9 cellular contexts compared by ENCODE assay signal in the genomic region with DNA sequence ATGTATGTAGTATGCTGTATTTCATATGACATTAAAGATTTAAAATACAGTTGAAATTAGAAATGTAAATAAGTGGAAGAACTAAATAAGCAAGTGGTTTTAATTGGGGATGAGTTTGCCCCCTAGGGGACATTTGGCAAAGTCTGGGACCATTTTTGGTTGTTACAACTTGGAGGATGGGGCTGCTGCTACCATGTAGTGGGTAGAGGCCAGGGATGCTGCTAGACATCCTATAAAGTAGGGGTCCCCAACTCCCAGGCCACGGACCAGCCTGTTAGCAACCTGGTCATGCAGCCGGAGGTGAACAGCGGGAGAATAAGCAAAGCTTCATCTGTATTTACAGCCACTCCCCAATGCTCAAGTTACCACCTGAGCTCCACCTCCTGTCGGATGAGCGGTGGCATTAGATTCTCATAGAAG. TPM values are rescaled to one million over a fixed set of nuclear protein-coding genes. Genes with fewer than 3 reads are reported as not detected.
DNase-seq lines count a peak whose midpoint lies in the region; ATAC-seq and TF ChIP-seq lines count a peak whose summit lies in the region.
"Had no signal": no experiment of that assay in that cellular context is flagged by ENCODE, and none has a peak within 500 bp of the region (broad histone marks: within the 10 kb centered on the region; RNA-seq: fewer than 3 reads in every experiment).

No MANE protein-coding gene starts in this region.

- H3K27ac Mint-ChIP-seq in WTC11 = no peak overlapping the region

- H3K27me3 ChIP-seq in hepatocyte = no peaks in the 10 kb centered on the region
- H3K27me3 ChIP-seq in vagina = no peaks in the 10 kb centered on the region
- no peaks in the 10 kb centered on the region for H3K27me3 ChIP-seq in WERI-Rb-1 (ENCODE audit: insufficient read depth, low read depth, severe bottlenecking)

- H3K36me3 Mint-ChIP-seq in WTC11 = no peaks in the 10 kb centered on the region

- peaks cover 3% of the 10 kb centered on the region; the same call in 1 of the 2 replicates for H3K27me3 Mint-ChIP-seq in WTC11 (ENCODE audit: low read depth)

- no peak for TF ChIP-seq POLR2A in vagina (IDR thresholded peaks at IDR 0.05)

- H3K4me3 Mint-ChIP-seq in WTC11 = no peak overlapping the region

- H4K20me1 ChIP-seq in hepatocyte (ENCODE audit: insufficient read depth, poor library complexity, severe bottlenecking) = no peaks in the 10 kb centered on the region

- H3K36me3 ChIP-seq in hepatocyte (replicated peaks; ENCODE audit: insufficient read depth, low read depth) (no peaks in the 10 kb centered on the region), vagina (no peaks in the 10 kb centered on the region), WERI-Rb-1 (no peaks in the 10 kb centered on the region)

- H3K9me3 ChIP-seq in hepatocyte (ENCODE audit: low read depth) = no peaks in the 10 kb centered on the region
- no peaks in the 10 kb centered on the region for H3K9me3 ChIP-seq in vagina
- no peaks in the 10 kb centered on the region for H3K9me3 ChIP-seq in WERI-Rb-1 (ENCODE audit: severe bottlenecking)

- WGBS in hepatocyte (ENCODE audit: low lambda C conversion rate, missing lambda C conversion rate) = 75% methylated on average over 5 of the region's 5 CpGs

- no peaks in the 10 kb centered on the region for H3K79me2 ChIP-seq in hepatocyte

- DNase-seq in AG09309 (ENCODE audit: low read depth) = no peak
- DNase-seq in WTC11 (ENCODE audit: low spot score) = no peak
- DNase-seq in hepatocyte (ENCODE audit: low spot score) = no peak
- no peak for DNase-seq in C1 segment of cervical spinal cord (lab: John Stamatoyannopoulos, UW)
- DNase-seq in NCI-H1105 treated with DMSO at 0.1 percent for 48 hours (lab: John Stamatoyannopoulos, UW) = no peak
- no peak for DNase-seq in vagina (ENCODE audit: extremely low spot score in 2 of 2)
- DNase-seq in WERI-Rb-1 = no peak
- DNase-seq: NCI-H2171 had no signal

- ATAC-seq in WTC11 = peak; percentile 83

- H2AFZ ChIP-seq in hepatocyte = no peak overlapping the region

- H3K4me2 ChIP-seq in hepatocyte = no peak overlapping the region

- intact Hi-C loops in vagina (cut with DNase I) = no loop called here

- H3K9me3 Mint-ChIP-seq in WTC11 = no peaks in the 10 kb centered on the region

- CTCF ChIA-PET in WTC11 (lab: Charles Lee) = interaction anchor here (0.7 to 1.5 kb wide), 5 partner anchors 9 to 114 kb away, joined by 3 to 4 read pairs (median 4); no protein-coding TSS in a partner anchor

- H3K27ac ChIP-seq in hepatocyte (no peak overlapping the region), vagina (no peak overlapping the region), WERI-Rb-1 (no peak overlapping the region)

- H3K4me1 Mint-ChIP-seq in WTC11 = peaks cover 7% of the 10 kb centered on the region

- H3K4me1 ChIP-seq in hepatocyte (ENCODE audit: insufficient read depth) = peaks cover 7% of the 10 kb centered on the region
- no peaks in the 10 kb centered on the region for H3K4me1 ChIP-seq in vagina

- H3K4me3 ChIP-seq in AG09309 (ENCODE audit: control insufficient read depth, low read depth, low read length) = no peak overlapping the region
- H3K4me3 ChIP-seq in hepatocyte = no peak overlapping the region
- H3K4me3 ChIP-seq in vagina = no peak overlapping the region
- no peak overlapping the region for H3K4me3 ChIP-seq in WERI-Rb-1 (ENCODE audit: low read depth, low read length)

- POLR2A ChIA-PET in WTC11 (lab: Charles Lee) = interaction anchor here (0.7 kb wide), 1 partner anchor 9 kb away, joined by 3 read pairs; no protein-coding TSS in a partner anchor

- TF ChIP-seq CTCF in AG09309 (IDR thresholded peaks at IDR 0.05; ENCODE audit: control insufficient read depth, insufficient read depth, low read depth, low read length, missing control alignments) (peak; percentile 19), GM12873 (IDR thresholded peaks at IDR 0.05; ENCODE audit: insufficient read depth, low read depth, low read length, missing control alignments) (peak; percentile 44), WTC11 (IDR thresholded peaks at IDR 0.05) (no peak), hepatocyte (IDR thresholded peaks at IDR 0.05; ENCODE audit: poor library complexity) (peak; percentile 26), vagina (IDR thresholded peaks at IDR 0.05) (no peak), WERI-Rb-1 (IDR thresholded peaks at IDR 0.05; ENCODE audit: low read depth, low read length) (no peak)

- H3K9me2 ChIP-seq in hepatocyte (replicated peaks; ENCODE audit: insufficient read depth) = no peaks in the 10 kb centered on the region

TF ChIP-seq in WTC11, 78 proteins besides CTCF, POLR2A, EP300 and RAD21:
- TF ChIP-seq RORB (CRISPR knock-in tag; IDR thresholded peaks at IDR 0.05) (no peak), ZNF219 (CRISPR knock-in tag; IDR thresholded peaks at IDR 0.05; ENCODE audit: borderline replicate concordance) (no peak), ZBTB21 (CRISPR knock-in tag; IDR thresholded peaks at IDR 0.05; ENCODE audit: borderline replicate concordance) (no peak), NR3C1 (CRISPR knock-in tag; conservative IDR thresholded peaks at IDR 0.05; ENCODE audit: low read depth) (no peak), SOX15 (CRISPR knock-in tag; IDR thresholded peaks at IDR 0.05) (no peak)
- TF ChIP-seq, protein P1, sequence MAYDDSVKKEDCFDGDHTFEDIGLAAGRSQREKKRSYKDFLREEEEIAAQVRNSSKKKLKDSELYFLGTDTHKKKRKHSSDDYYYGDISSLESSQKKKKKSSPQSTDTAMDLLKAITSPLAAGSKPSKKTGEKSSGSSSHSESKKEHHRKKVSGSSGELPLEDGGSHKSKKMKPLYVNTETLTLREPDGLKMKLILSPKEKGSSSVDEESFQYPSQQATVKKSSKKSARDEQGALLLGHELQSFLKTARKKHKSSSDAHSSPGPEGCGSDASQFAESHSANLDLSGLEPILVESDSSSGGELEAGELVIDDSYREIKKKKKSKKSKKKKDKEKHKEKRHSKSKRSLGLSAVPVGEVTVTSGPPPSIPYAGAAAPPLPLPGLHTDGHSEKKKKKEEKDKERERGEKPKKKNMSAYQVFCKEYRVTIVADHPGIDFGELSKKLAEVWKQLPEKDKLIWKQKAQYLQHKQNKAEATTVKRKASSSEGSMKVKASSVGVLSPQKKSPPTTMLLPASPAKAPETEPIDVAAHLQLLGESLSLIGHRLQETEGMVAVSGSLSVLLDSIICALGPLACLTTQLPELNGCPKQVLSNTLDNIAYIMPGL (CRISPR knock-in tag; IDR thresholded peaks at IDR 0.05) = no peak
- TF ChIP-seq, protein P2, sequence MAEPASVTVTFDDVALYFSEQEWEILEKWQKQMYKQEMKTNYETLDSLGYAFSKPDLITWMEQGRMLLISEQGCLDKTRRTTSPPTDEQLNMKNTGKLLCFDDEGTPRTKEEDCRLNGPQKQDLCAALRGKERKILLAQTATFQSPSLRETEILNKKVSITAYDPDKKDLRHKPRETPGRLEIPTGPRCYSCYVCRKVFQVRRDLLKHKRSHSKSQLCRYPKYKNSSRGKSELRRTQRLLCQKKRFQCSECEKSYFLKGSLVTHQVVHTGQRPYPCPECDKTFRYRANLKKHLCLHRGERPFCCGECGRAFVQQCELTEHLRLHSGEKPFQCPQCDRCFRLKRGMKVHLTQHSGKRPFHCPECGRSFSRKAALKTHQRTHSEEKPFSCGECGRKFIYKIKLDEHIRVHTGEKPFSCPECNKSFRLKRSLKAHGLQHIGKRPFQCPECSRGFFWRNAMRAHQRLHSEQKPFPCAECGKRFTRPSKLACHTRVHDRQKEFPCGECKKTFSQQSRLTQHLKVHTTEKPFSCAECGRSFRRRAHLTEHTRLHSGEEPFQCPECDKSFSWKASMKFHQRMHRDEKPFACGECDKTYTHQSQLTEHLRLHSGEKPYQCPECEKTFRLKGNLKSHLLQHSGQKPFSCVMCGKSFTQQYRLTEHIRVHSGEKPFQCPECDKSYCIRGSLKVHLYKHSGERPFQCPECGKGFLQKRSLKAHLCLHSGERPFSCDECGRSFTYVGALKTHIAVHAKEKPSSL (CRISPR knock-in tag; conservative IDR thresholded peaks at IDR 0.05) = no peak

RNA-seq across cellular contexts. Expression of a gene that starts 27.9 kb away (rescaled TPM):
- total RNA-seq in WTC11 (2021) = 30.5 to 34.7 TPM (median 33.3 TPM) in 3 replicates
- 64.7 and 66.9 TPM in 2 replicates for total RNA-seq in hepatocyte
- polyA plus RNA-seq in hepatocyte = 38.4 and 41.0 TPM in 2 replicates
- 44.7 TPM for total RNA-seq in vagina

RNA-seq across cellular contexts. Expression of a gene that starts 41.1 kb away (rescaled TPM):
- total RNA-seq in WTC11 (2021) (1.3 to 2.9 TPM (median 1.6 TPM) in 3 replicates), hepatocyte (3.1 and 4.0 TPM in 2 replicates), vagina (17.4 TPM)
- 4.6 and 5.3 TPM in 2 replicates for polyA plus RNA-seq in hepatocyte

RNA-seq across cellular contexts. Expression of a gene that starts 52.8 kb away (rescaled TPM):
- total RNA-seq in WTC11 (2021) (0.53 to 0.76 TPM (median 0.57 TPM) in 3 replicates), hepatocyte (225 and 261 TPM in 2 replicates), vagina (53.3 TPM)
- polyA plus RNA-seq in hepatocyte = 153 and 186 TPM in 2 replicates

Comparison
In these comparisons a context has a peak if more than half of its experiments do, and no peak if none do; other contexts are left out.
1. CTCF ChIP-seq: peak in AG09309 (single experiment), GM12873 (single experiment) and hepatocyte (single experiment); none in WTC11 (single experiment), vagina (0 of 3) and WERI-Rb-1 (single experiment).
2. RNA of a gene that starts 52.8 kb away (total RNA-seq): 225 to 261 TPM in hepatocyte and 53.3 TPM in vagina (single experiment); 0.53 to 0.76 TPM in WTC11; every median in the first group is over 10 times any median in the second.